In genomic region chr10:72096115-72097000, GRCh38 we compare ENCODE assay signal across 10 cellular contexts. TPM values are rescaled to one million over a fixed set of nuclear protein-coding genes. Genes with fewer than 3 reads are reported as not detected.
A peak's percentile ranks its signal among the peaks of the same experiment; 100 is the strongest.
DNase-seq lines count a peak whose midpoint lies in the region; ATAC-seq, FAIRE-seq and TF ChIP-seq lines count a peak whose summit lies in the region.
"Had no signal": no experiment of that assay in that cellular context is flagged by ENCODE, and none has a peak within 500 bp of the region (broad histone marks: within the 10 kb centered on the region; RNA-seq: fewer than 3 reads in every experiment).

No MANE protein-coding gene starts in this region.

- H3K4me1 ChIP-seq in pancreas = peaks cover 20 to 22% (median 22%) of the 10 kb centered on the region in 3 donors
- peaks cover 12% of the 10 kb centered on the region for H3K4me1 ChIP-seq in BE2C

- FAIRE-seq in pancreas (lab: Jason Lieb, UNC) = no peak

- CTCF ChIA-PET in activated CD4-positive, alpha-beta T cell treated with anti-CD3 and anti-CD28 coated beads for 36 hours (lab: Charles Lee) = interaction anchor here (0.8 to 2.0 kb wide), 2 partner anchors 9 to 157 kb away, joined by 3 to 4 read pairs; no protein-coding TSS in a partner anchor

- no peaks in the 10 kb centered on the region for H3K27me3 Mint-ChIP-seq in activated CD4-positive, alpha-beta T cell treated with anti-CD3 and anti-CD28 coated beads for 36 hours

- H3K27me3 ChIP-seq in pancreas (peaks cover 0 to under 1% (median 0%) of the 10 kb centered on the region in 4 donors), BE2C (no peaks in the 10 kb centered on the region)
- H3K27me3 ChIP-seq: heart left ventricle had no signal

- H3K4me3 Mint-ChIP-seq in activated CD4-positive, alpha-beta T cell treated with anti-CD3 and anti-CD28 coated beads for 36 hours = peak overlapping the region; percentile 24

- peak overlapping the region; percentile 85 for H3K27ac Mint-ChIP-seq in activated CD4-positive, alpha-beta T cell treated with anti-CD3 and anti-CD28 coated beads for 36 hours

- H3K9me3 Mint-ChIP-seq in activated CD4-positive, alpha-beta T cell treated with anti-CD3 and anti-CD28 coated beads for 36 hours (ENCODE audit: low read depth) = no peaks in the 10 kb centered on the region

- 87 to 90% methylated on average over 9 of the region's 9 CpGs for WGBS in pancreas, 2 donors

- no peak overlapping the region for H3K4me3 ChIP-seq in pancreas
- no peak overlapping the region for H3K4me3 ChIP-seq in BE2C (ENCODE audit: low read depth, low read length)
- H3K4me3 ChIP-seq: heart left ventricle had no signal

- H3K36me3 Mint-ChIP-seq in activated CD4-positive, alpha-beta T cell treated with anti-CD3 and anti-CD28 coated beads for 36 hours (ENCODE audit: low read depth) = peaks cover 35% of the 10 kb centered on the region

- ATAC-seq in activated CD4-positive, alpha-beta T cell treated with anti-CD3 and anti-CD28 coated beads for 36 hours = peak; percentile 56
- ATAC-seq in pancreas (peak in 3 of 4 donors; percentile 15 to 45 (median 17)), HG03095 (IDR thresholded peaks at IDR 0.05; ENCODE audit: unreplicated experiment) (no peak)

- no peak for TF ChIP-seq CTCF in pancreas (IDR thresholded peaks at IDR 0.05)
- TF ChIP-seq CTCF in BE2C (IDR thresholded peaks at IDR 0.05; ENCODE audit: low read depth, low read length) = no peak

- no peak overlapping the region for H3K27ac ChIP-seq in pancreas

- peak; percentile 75 for DNase-seq in activated CD4-positive, alpha-beta T cell treated with anti-CD3 and anti-CD28 coated beads for 36 hours
- no peak for DNase-seq in activated CD4-positive, alpha-beta T cell treated with anti-CD3 and anti-CD28 coated beads, Interleukin-2, amount 50 U/mL, for 1 hour
- DNase-seq in M059J (ENCODE audit: low read depth) (peak; percentile 60), dermis microvascular lymphatic vessel endothelial cell (ENCODE audit: low read depth in 2 of 2) (peak; percentile 10 to 16), pancreas (no peak), NCI-H2171 (lab: John Stamatoyannopoulos, UW) (no peak), BE2C (no peak)
- DNase-seq: heart left ventricle, NCI-H2029 had no signal

- peaks cover 70% of the 10 kb centered on the region for H3K4me1 Mint-ChIP-seq in activated CD4-positive, alpha-beta T cell treated with anti-CD3 and anti-CD28 coated beads for 36 hours

- POLR2A ChIA-PET in activated CD4-positive, alpha-beta T cell treated with anti-CD3 and anti-CD28 coated beads for 36 hours (lab: Charles Lee) = no interaction called here

- H3K36me3 ChIP-seq in pancreas = peaks cover 0 to 6% (median 0%) of the 10 kb centered on the region in 3 donors
- H3K36me3 ChIP-seq in BE2C = no peaks in the 10 kb centered on the region

- H3K9me3 ChIP-seq in pancreas (no peaks in the 10 kb centered on the region), BE2C (no peaks in the 10 kb centered on the region)
- H3K9me3 ChIP-seq: heart left ventricle had no signal

- intact Hi-C loops in activated CD4-positive, alpha-beta T cell treated with anti-CD3 and anti-CD28 coated beads for 36 hours (cut with DNase I, micrococcal nuclease) = loop anchor here (2.0 to 10.0 kb wide), 3 partner anchors 66 to 1262 kb away; no protein-coding TSS in a partner anchor
- intact Hi-C loops in pancreas (cut with DNase I) = no loop called here

RNA-seq across cellular contexts. Expression of gene SPOCK2, which starts 8.0 kb away (rescaled TPM):
- 100 to 1,000 TPM; 158 to 165 TPM for total RNA-seq in activated CD4-positive, alpha-beta T cell treated with anti-CD3 and anti-CD28 coated beads for 36 hours
- total RNA-seq in M059J (2014; rRNA removed; shearing (Covaris generic)) = 0.05 TPM in 1 of 2 replicates, not detected in the other
- 1.9 and 6.2 TPM in 2 replicates for total RNA-seq in dermis microvascular lymphatic vessel endothelial cell
- total RNA-seq in pancreas = 1 to 10 TPM in 4 of 6 donors, under 1 TPM in 2; 0.59 to 2.1 (median 1.2) TPM
- polyA plus RNA-seq in pancreas = 1 to 10 TPM; 1.8 to 2.0 TPM
- 1.4 TPM for polyA plus RNA-seq in BE2C (2012; ENCODE audit: insufficient read depth, insufficient read length, low read depth)

Comparison
In these comparisons a context has a peak if more than half of its experiments do, and no peak if none do; other contexts are left out.
1. DNase-seq: peak in activated CD4-positive, alpha-beta T cell treated with anti-CD3 and anti-CD28 coated beads for 36 hours (single experiment), M059J (single experiment) and dermis microvascular lymphatic vessel endothelial cell (2 of 2); none in activated CD4-positive, alpha-beta T cell treated with anti-CD3 and anti-CD28 coated beads, Interleukin-2, amount 50 U/mL, for 1 hour (single experiment), pancreas (0 of 6), NCI-H2171 (single experiment) and BE2C (single experiment).
2. RNA of gene SPOCK2, which starts 8.0 kb away (total RNA-seq): 158 to 165 TPM in activated CD4-positive, alpha-beta T cell treated with anti-CD3 and anti-CD28 coated beads for 36 hours; 1.9 to 6.2 TPM in dermis microvascular lymphatic vessel endothelial cell, 0.59 to 2.1 TPM in pancreas and 0.05 TPM in M059J; every median in the first group is over 10 times any median in the second.
3. intact Hi-C loops: an anchor here in activated CD4-positive, alpha-beta T cell treated with anti-CD3 and anti-CD28 coated beads for 36 hours (2.0 to 10.0 kb wide); none called in pancreas.